ENCODE assay signal across 22 cellular contexts in the genomic region with DNA sequence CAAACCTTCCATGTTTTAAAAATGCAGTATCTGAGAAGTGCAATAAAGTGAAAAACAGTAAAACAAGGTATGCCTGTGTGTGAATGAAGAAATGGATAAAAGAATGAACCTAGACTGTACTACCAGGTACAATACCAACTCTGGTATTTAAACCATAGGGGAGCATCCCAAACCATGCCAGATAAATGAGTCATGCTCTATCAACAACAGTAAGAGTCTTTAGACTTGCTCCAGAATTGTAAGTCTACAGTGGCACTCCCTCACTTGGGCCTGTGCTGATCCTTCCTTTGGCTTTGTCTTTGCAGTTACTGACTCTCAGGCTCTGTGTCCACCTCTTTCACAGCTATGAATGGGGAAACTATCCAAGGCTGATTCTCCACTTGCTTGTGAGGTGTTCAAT. TPM values are rescaled to one million over a fixed set of nuclear protein-coding genes. Genes with fewer than 3 reads are reported as not detected.
DNase-seq lines count a peak whose midpoint lies in the region; ATAC-seq and TF ChIP-seq lines count a peak whose summit lies in the region.
"Had no signal": no experiment of that assay in that cellular context is flagged by ENCODE, and none has a peak within 500 bp of the region (broad histone marks: within the 10 kb centered on the region; RNA-seq: fewer than 3 reads in every experiment).

No MANE protein-coding gene starts in this region.

- no peaks in the 10 kb centered on the region for H3K27me3 ChIP-seq in upper lobe of right lung
- H3K27me3 ChIP-seq: SJCRH30 had no signal

- no peaks in the 10 kb centered on the region for H3K9me3 ChIP-seq in upper lobe of right lung
- H3K9me3 ChIP-seq: SJCRH30, spleen had no signal

- no peak overlapping the region for H3K27ac Mint-ChIP-seq in progenitor cell of endocrine pancreas
- H3K27ac Mint-ChIP-seq: activated CD4-positive, alpha-beta T cell treated with anti-CD3 and anti-CD28 coated beads for 36 hours had no signal

- no peak overlapping the region for H3K4me3 Mint-ChIP-seq in progenitor cell of endocrine pancreas (ENCODE audit: low read depth)
- H3K4me3 Mint-ChIP-seq: activated CD4-positive, alpha-beta T cell treated with anti-CD3 and anti-CD28 coated beads for 36 hours had no signal

- DNase-seq in DMS53 (lab: John Stamatoyannopoulos, UW) (peak; percentile 29), DMS53 treated with DMSO at 0.1 percent for 48 hours (lab: John Stamatoyannopoulos, UW; ENCODE audit: unreplicated experiment) (no peak), fibroblast of mammary gland (ENCODE audit: low read depth) (peak; percentile 47), upper lobe of right lung (no peak), NCI-H2227 (lab: John Stamatoyannopoulos, UW; ENCODE audit: unreplicated experiment) (no peak), progenitor cell of endocrine pancreas (ENCODE audit: low spot score, unreplicated experiment) (no peak)
- no peak for DNase-seq in activated naive CD4-positive, alpha-beta T cell treated with anti-CD3 and anti-CD28 coated beads, Interleukin-2, amount 50 U/mL, for 16 hours
- DNase-seq: activated CD4-positive, alpha-beta T cell treated with anti-CD3 and anti-CD28 coated beads for 36 hours; activated CD8-positive, alpha-beta memory T cell treated with anti-CD3 and anti-CD28 coated beads, Interleukin-2, amount 50 U/mL, for 4 hours; activated naive CD4-positive, alpha-beta T cell; central memory CD4-positive, alpha-beta T cell; DND-41; effector CD8-positive, alpha-beta T cell; foreskin melanocyte; NCI-H1694; SJCRH30; spleen; stimulated activated naive CD4-positive, alpha-beta T cell treated with Interleukin-2 at 50 U/mL for 16 hours; T-helper 9 cell had no signal

- H3K9me3 Mint-ChIP-seq in progenitor cell of endocrine pancreas (ENCODE audit: low read depth), result no peaks in the 10 kb centered on the region

- TF ChIP-seq CTCF in fibroblast of mammary gland (conservative IDR thresholded peaks at IDR 0.05; ENCODE audit: control insufficient read depth, insufficient read depth, low read depth, low read length) (no peak), upper lobe of right lung (IDR thresholded peaks at IDR 0.05) (no peak), progenitor cell of endocrine pancreas (IDR thresholded peaks at IDR 0.05; ENCODE audit: unreplicated experiment) (no peak)

- no peaks in the 10 kb centered on the region for H3K4me1 ChIP-seq in upper lobe of right lung
- H3K4me1 ChIP-seq: parathyroid adenoma, SJCRH30, spleen had no signal

- intact Hi-C loops in upper lobe of right lung (cut with DNase I), result no loop called here

- H3K36me3 Mint-ChIP-seq in progenitor cell of endocrine pancreas (ENCODE audit: insufficient read depth), result no peaks in the 10 kb centered on the region

- ATAC-seq in SK-N-SH treated with all-trans-retinoic acid at 6 μM for 48 hours (peak; percentile 74), upper lobe of right lung (peak; percentile 49)
- ATAC-seq: activated CD4-positive, alpha-beta T cell treated with anti-CD3 and anti-CD28 coated beads for 36 hours had no signal

- peaks cover 5% of the 10 kb centered on the region for H3K4me1 Mint-ChIP-seq in progenitor cell of endocrine pancreas (ENCODE audit: low read depth)
- H3K4me1 Mint-ChIP-seq: activated CD4-positive, alpha-beta T cell treated with anti-CD3 and anti-CD28 coated beads for 36 hours had no signal

- H3K27ac ChIP-seq in upper lobe of right lung, result no peak overlapping the region
- H3K27ac ChIP-seq: 22Rv1, parathyroid adenoma, SJCRH30, spleen had no signal

- no peak overlapping the region for H3K4me3 ChIP-seq in fibroblast of mammary gland (ENCODE audit: control insufficient read depth, low read depth, low read length)
- H3K4me3 ChIP-seq in upper lobe of right lung, result no peak overlapping the region
- H3K4me3 ChIP-seq: SJCRH30, spleen had no signal

- H3K27me3 Mint-ChIP-seq in progenitor cell of endocrine pancreas, result no peaks in the 10 kb centered on the region

- no peaks in the 10 kb centered on the region for H3K36me3 ChIP-seq in upper lobe of right lung
- H3K36me3 ChIP-seq: SJCRH30, spleen had no signal

TF ChIP-seq in SK-N-SH treated with all-trans-retinoic acid at 6 μM for 48 hours, 23 proteins besides CTCF, POLR2A, EP300 and RAD21 (continues in another document):
- TF ChIP-seq PPARA (CRISPR knock-in tag; IDR thresholded peaks at IDR 0.05; ENCODE audit: borderline replicate concordance), result no peak
- TF ChIP-seq, protein P1, sequence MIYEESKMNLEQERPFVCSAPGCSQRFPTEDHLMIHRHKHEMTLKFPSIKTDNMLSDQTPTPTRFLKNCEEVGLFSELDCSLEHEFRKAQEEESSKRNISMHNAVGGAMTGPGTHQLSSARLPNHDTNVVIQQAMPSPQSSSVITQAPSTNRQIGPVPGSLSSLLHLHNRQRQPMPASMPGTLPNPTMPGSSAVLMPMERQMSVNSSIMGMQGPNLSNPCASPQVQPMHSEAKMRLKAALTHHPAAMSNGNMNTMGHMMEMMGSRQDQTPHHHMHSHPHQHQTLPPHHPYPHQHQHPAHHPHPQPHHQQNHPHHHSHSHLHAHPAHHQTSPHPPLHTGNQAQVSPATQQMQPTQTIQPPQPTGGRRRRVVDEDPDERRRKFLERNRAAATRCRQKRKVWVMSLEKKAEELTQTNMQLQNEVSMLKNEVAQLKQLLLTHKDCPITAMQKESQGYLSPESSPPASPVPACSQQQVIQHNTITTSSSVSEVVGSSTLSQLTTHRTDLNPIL (CRISPR knock-in tag; IDR thresholded peaks at IDR 0.05; ENCODE audit: low read depth), result no peak
- no peak for TF ChIP-seq ZFP30 (CRISPR knock-in tag; IDR thresholded peaks at IDR 0.05)
- no peak for TF ChIP-seq SNAI2 (CRISPR knock-in tag; IDR thresholded peaks at IDR 0.05)
- no peak for TF ChIP-seq ZFP3 (CRISPR knock-in tag; IDR thresholded peaks at IDR 0.05)
- TF ChIP-seq ZNF8 (CRISPR knock-in tag; IDR thresholded peaks at IDR 0.05), result no peak
- TF ChIP-seq, protein P2, sequence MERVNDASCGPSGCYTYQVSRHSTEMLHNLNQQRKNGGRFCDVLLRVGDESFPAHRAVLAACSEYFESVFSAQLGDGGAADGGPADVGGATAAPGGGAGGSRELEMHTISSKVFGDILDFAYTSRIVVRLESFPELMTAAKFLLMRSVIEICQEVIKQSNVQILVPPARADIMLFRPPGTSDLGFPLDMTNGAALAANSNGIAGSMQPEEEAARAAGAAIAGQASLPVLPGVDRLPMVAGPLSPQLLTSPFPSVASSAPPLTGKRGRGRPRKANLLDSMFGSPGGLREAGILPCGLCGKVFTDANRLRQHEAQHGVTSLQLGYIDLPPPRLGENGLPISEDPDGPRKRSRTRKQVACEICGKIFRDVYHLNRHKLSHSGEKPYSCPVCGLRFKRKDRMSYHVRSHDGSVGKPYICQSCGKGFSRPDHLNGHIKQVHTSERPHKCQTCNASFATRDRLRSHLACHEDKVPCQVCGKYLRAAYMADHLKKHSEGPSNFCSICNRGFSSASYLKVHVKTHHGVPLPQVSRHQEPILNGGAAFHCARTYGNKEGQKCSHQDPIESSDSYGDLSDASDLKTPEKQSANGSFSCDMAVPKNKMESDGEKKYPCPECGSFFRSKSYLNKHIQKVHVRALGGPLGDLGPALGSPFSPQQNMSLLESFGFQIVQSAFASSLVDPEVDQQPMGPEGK (CRISPR knock-in tag; IDR thresholded peaks at IDR 0.05; ENCODE audit: borderline replicate concordance), result no peak
- TF ChIP-seq, protein P3, sequence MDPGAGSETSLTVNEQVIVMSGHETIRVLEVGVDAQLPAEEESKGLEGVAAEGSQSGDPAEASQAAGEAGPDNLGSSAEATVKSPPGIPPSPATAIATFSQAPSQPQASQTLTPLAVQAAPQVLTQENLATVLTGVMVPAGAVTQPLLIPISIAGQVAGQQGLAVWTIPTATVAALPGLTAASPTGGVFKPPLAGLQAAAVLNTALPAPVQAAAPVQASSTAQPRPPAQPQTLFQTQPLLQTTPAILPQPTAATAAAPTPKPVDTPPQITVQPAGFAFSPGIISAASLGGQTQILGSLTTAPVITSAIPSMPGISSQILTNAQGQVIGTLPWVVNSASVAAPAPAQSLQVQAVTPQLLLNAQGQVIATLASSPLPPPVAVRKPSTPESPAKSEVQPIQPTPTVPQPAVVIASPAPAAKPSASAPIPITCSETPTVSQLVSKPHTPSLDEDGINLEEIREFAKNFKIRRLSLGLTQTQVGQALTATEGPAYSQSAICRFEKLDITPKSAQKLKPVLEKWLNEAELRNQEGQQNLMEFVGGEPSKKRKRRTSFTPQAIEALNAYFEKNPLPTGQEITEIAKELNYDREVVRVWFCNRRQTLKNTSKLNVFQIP (CRISPR knock-in tag; IDR thresholded peaks at IDR 0.05; ENCODE audit: borderline replicate concordance, low read depth), result no peak
- no peak for TF ChIP-seq ESRRG (CRISPR knock-in tag; IDR thresholded peaks at IDR 0.05)
- TF ChIP-seq ARNTL (CRISPR knock-in tag; IDR thresholded peaks at IDR 0.05; ENCODE audit: borderline replicate concordance, low read depth), result no peak
- no peak for TF ChIP-seq GLIS3 (CRISPR knock-in tag; IDR thresholded peaks at IDR 0.05)
- TF ChIP-seq, protein P4, sequence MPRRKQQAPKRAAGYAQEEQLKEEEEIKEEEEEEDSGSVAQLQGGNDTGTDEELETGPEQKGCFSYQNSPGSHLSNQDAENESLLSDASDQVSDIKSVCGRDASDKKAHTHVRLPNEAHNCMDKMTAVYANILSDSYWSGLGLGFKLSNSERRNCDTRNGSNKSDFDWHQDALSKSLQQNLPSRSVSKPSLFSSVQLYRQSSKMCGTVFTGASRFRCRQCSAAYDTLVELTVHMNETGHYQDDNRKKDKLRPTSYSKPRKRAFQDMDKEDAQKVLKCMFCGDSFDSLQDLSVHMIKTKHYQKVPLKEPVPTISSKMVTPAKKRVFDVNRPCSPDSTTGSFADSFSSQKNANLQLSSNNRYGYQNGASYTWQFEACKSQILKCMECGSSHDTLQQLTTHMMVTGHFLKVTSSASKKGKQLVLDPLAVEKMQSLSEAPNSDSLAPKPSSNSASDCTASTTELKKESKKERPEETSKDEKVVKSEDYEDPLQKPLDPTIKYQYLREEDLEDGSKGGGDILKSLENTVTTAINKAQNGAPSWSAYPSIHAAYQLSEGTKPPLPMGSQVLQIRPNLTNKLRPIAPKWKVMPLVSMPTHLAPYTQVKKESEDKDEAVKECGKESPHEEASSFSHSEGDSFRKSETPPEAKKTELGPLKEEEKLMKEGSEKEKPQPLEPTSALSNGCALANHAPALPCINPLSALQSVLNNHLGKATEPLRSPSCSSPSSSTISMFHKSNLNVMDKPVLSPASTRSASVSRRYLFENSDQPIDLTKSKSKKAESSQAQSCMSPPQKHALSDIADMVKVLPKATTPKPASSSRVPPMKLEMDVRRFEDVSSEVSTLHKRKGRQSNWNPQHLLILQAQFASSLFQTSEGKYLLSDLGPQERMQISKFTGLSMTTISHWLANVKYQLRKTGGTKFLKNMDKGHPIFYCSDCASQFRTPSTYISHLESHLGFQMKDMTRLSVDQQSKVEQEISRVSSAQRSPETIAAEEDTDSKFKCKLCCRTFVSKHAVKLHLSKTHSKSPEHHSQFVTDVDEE (CRISPR knock-in tag; IDR thresholded peaks at IDR 0.05), result no peak
- TF ChIP-seq CSDC2 (CRISPR knock-in tag; IDR thresholded peaks at IDR 0.05), result no peak
- no peak for TF ChIP-seq RARB (CRISPR knock-in tag; IDR thresholded peaks at IDR 0.05)
- TF ChIP-seq BACH2 (CRISPR knock-in tag; IDR thresholded peaks at IDR 0.05; ENCODE audit: borderline replicate concordance), result no peak
- no peak for TF ChIP-seq TOX (CRISPR knock-in tag; IDR thresholded peaks at IDR 0.05; ENCODE audit: borderline replicate concordance)

RNA-seq across cellular contexts. Expression of a gene that starts 38.1 kb away (rescaled TPM):
- total RNA-seq in upper lobe of right lung (14.5 TPM), progenitor cell of endocrine pancreas (12.7 and 12.9 TPM in 2 replicates)

Comparison
In these comparisons a context has a peak if more than half of its experiments do, and no peak if none do; other contexts are left out.
1. DNase-seq: peak in DMS53 (single experiment) and fibroblast of mammary gland (single experiment); none in DMS53 treated with DMSO at 0.1 percent for 48 hours (single experiment), upper lobe of right lung (single experiment), NCI-H2227 (single experiment), activated naive CD4-positive, alpha-beta T cell treated with anti-CD3 and anti-CD28 coated beads, Interleukin-2, amount 50 U/mL, for 16 hours (single experiment) and progenitor cell of endocrine pancreas (single experiment).